Comparison of ENCODE assay signal across 22 cellular contexts in genomic region chr16:31007684-31008083, GRCh38.
"Had no signal": no experiment of that assay in that cellular context is flagged by ENCODE, and none has a peak within 500 bp of the region (broad histone marks: within the 10 kb centered on the region; RNA-seq: fewer than 3 reads in every experiment).

No MANE protein-coding gene starts in this region.

- H3K9me3 ChIP-seq: esophagus squamous epithelium, gastroesophageal sphincter, heart right ventricle, suprapubic skin, tibial nerve had no signal

- H3K27ac ChIP-seq: coronary artery, esophagus squamous epithelium, gastroesophageal sphincter, heart right ventricle, parathyroid adenoma, suprapubic skin, tibial nerve had no signal

- H3K4me3 Mint-ChIP-seq: activated naive CD4-positive, alpha-beta T cell treated with anti-CD3 and anti-CD28 coated beads for 36 hours; activated T-cell treated with anti-CD3 and anti-CD28 coated beads, Interleukin-2, amount 50 U/mL, for 24 hours; memory B cell; nephron; stimulated activated effector memory CD8-positive, alpha-beta T cell treated with anti-CD3 and anti-CD28 coated beads, Interleukin-12 subunit alpha, Interleukin-12 subunit beta, amount 100 ng/mL, for 72 hours; stimulated activated naive CD8-positive, alpha-beta T cell treated with anti-CD3 and anti-CD28 coated beads, Interleukin-15, amount 100 ng/mL, for 72 hours had no signal

- H3K36me3 ChIP-seq: esophagus squamous epithelium, gastroesophageal sphincter, heart right ventricle, suprapubic skin, tibial nerve had no signal

- H3K27ac Mint-ChIP-seq: activated naive CD4-positive, alpha-beta T cell treated with anti-CD3 and anti-CD28 coated beads for 36 hours; activated T-cell treated with anti-CD3 and anti-CD28 coated beads, Interleukin-2, amount 50 U/mL, for 24 hours; activated T-helper 2 cell treated with anti-CD3 and anti-CD28 coated beads, Interferon-gamma antibody, Interleukin-2, Interleukin-4, amounts not matched to agents 10 μg/mL and 5 μg/mL and 100 μg/mL, durations not matched to agents 14 hours and 24 hours and 36 hours; memory B cell; nephron; stimulated activated effector memory CD8-positive, alpha-beta T cell treated with anti-CD3 and anti-CD28 coated beads, Interleukin-12 subunit alpha, Interleukin-12 subunit beta, amount 100 ng/mL, for 72 hours; stimulated activated naive CD8-positive, alpha-beta T cell treated with anti-CD3 and anti-CD28 coated beads, Interleukin-15, amount 100 ng/mL, for 72 hours had no signal

- ATAC-seq: gastroesophageal sphincter; heart right ventricle; left cardiac atrium; right cardiac atrium; stimulated activated effector memory CD8-positive, alpha-beta T cell treated with anti-CD3 and anti-CD28 coated beads, Interleukin-12 subunit alpha, Interleukin-12 subunit beta, amount 100 ng/mL, for 72 hours; stimulated activated naive CD8-positive, alpha-beta T cell treated with anti-CD3 and anti-CD28 coated beads, Interleukin-15, amount 100 ng/mL, for 72 hours had no signal

- H3K36me3 Mint-ChIP-seq: memory B cell; stimulated activated effector memory CD8-positive, alpha-beta T cell treated with anti-CD3 and anti-CD28 coated beads, Interleukin-12 subunit alpha, Interleukin-12 subunit beta, amount 100 ng/mL, for 72 hours had no signal

- H3K9me3 Mint-ChIP-seq: activated naive CD4-positive, alpha-beta T cell treated with anti-CD3 and anti-CD28 coated beads for 36 hours; activated T-cell treated with anti-CD3 and anti-CD28 coated beads, Interleukin-2, amount 50 U/mL, for 24 hours; activated T-helper 2 cell treated with anti-CD3 and anti-CD28 coated beads, Interferon-gamma antibody, Interleukin-2, Interleukin-4, amounts not matched to agents 10 μg/mL and 5 μg/mL and 100 μg/mL, durations not matched to agents 14 hours and 24 hours and 36 hours; memory B cell; nephron; stimulated activated effector memory CD8-positive, alpha-beta T cell treated with anti-CD3 and anti-CD28 coated beads, Interleukin-12 subunit alpha, Interleukin-12 subunit beta, amount 100 ng/mL, for 72 hours; stimulated activated naive CD8-positive, alpha-beta T cell treated with anti-CD3 and anti-CD28 coated beads, Interleukin-15, amount 100 ng/mL, for 72 hours had no signal

- H3K4me3 ChIP-seq: coronary artery, esophagus squamous epithelium, gastroesophageal sphincter, heart right ventricle, suprapubic skin, tibial nerve had no signal

- H3K9ac ChIP-seq: parathyroid adenoma had no signal

- H2AFZ ChIP-seq: parathyroid adenoma had no signal

- DNase-seq: activated CD4-positive, alpha-beta T cell treated with anti-CD3 and anti-CD28 coated beads for 1 hour; activated naive CD4-positive, alpha-beta T cell treated with anti-CD3 and anti-CD28 coated beads for 36 hours; activated T-cell treated with anti-CD3 and anti-CD28 coated beads, Interleukin-2, amount 50 U/mL, for 24 hours; amygdala; cerebellar nuclear complex; esophagus squamous epithelium; heart right ventricle; left cardiac atrium; small intestine; stimulated activated CD4-positive, alpha-beta T cell treated with anti-CD3 and anti-CD28 coated beads, Interleukin-2, amount 100 ng/mL, for 24 hours; stimulated activated naive CD8-positive, alpha-beta T cell treated with anti-CD3 and anti-CD28 coated beads, Interleukin-15, amount 100 ng/mL, for 72 hours; T-helper 1 cell had no signal
